ENCODE assay signal across 1 cellular context in genomic region chr6:31826793-31827285, GRCh38.
TF ChIP-seq lines count a peak whose summit lies in the region.

No MANE protein-coding gene starts in this region.

TF ChIP-seq in H1, 55 proteins besides CTCF, POLR2A, EP300 and RAD21:
- 0 out of 2 replicates have a peak, but pooled peaks have one; percentile 45 for TF ChIP-seq TAF1 (IDR thresholded peaks at IDR 0.05; ENCODE audit: low read depth, low read length)
- peak; percentile 97 for TF ChIP-seq SP4 (IDR thresholded peaks at IDR 0.05; ENCODE audit: low read length)
- TF ChIP-seq CHD2 (IDR thresholded peaks at IDR 0.05; ENCODE audit: low read length), result no peak
- peak; percentile 22; the same call in 1 of the 2 replicates for TF ChIP-seq PHF8 (conservative IDR thresholded peaks at IDR 0.05; ENCODE audit: low read depth, low read length)
